Comparison of ENCODE assay signal across 29 cellular contexts in the genomic region with DNA sequence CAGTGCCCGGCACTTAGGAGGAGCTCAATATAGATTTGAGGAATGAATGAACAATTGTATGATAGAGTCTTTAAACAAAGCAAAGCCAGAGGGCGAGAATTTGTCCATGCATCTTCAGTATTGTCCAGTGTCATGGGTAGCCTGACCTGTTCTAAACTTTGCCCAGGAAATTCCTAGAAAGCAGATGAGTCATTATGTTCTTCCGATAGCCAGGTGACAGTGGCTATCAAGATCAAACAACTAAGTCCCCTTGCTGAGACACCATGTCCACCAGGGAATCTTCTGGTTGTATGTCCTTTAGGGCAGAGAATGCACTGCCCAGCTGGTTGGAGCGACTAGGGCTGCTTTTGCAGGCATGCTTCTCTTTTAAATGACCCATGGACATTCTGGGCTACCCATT. TPM values are rescaled to one million over a fixed set of nuclear protein-coding genes. Genes with fewer than 3 reads are reported as not detected.
"Had no signal": no experiment of that assay in that cellular context is flagged by ENCODE, and none has a peak within 500 bp of the region (broad histone marks: within the 10 kb centered on the region; RNA-seq: fewer than 3 reads in every experiment).

No MANE protein-coding gene starts in this region.

- H3K36me3 Mint-ChIP-seq: activated naive CD4-positive, alpha-beta T cell treated with anti-CD3 and anti-CD28 coated beads, Interleukin-2, amount 50 U/mL, for 24 hours; activated naive CD8-positive, alpha-beta T cell treated with anti-CD3 and anti-CD28 coated beads, Interleukin-2, amount 10 ng/mL, durations not matched to agents 7 days and 5 days had no signal

- H3K4me1 Mint-ChIP-seq: activated CD4-positive, alpha-beta T cell treated with anti-CD3 and anti-CD28 coated beads, Interleukin-2, amount 10 ng/mL, durations not matched to agents 24 days and 14 days; activated naive CD4-positive, alpha-beta T cell treated with anti-CD3 and anti-CD28 coated beads, Interleukin-2, amount 50 U/mL, for 24 hours; activated T-helper 17 cell treated with anti-CD3 and anti-CD28 coated beads, Interleukin-2, amount 50 U/mL, for 72 hours; central memory CD8-positive, alpha-beta T cell had no signal

- H3K4me3 ChIP-seq: ascending aorta, cardiac muscle cell, MG63 had no signal

- H3K36me3 ChIP-seq: ascending aorta, cardiac muscle cell, MG63 had no signal

- H3K27me3 ChIP-seq: ascending aorta, cardiac muscle cell had no signal

- H3K27ac Mint-ChIP-seq: activated CD4-positive, alpha-beta T cell treated with anti-CD3 and anti-CD28 coated beads, Interleukin-2, amount 10 ng/mL, durations not matched to agents 24 days and 14 days; activated CD8-positive, alpha-beta T cell treated with anti-CD3 and anti-CD28 coated beads for 36 hours; activated naive CD4-positive, alpha-beta T cell treated with anti-CD3 and anti-CD28 coated beads, Interleukin-2, amount 50 U/mL, for 24 hours; activated naive CD8-positive, alpha-beta T cell treated with anti-CD3 and anti-CD28 coated beads, Interleukin-2, amount 10 ng/mL, durations not matched to agents 7 days and 5 days; activated T-cell treated with anti-CD3 and anti-CD28 coated beads, Interleukin-2, amount 50 U/mL, for 72 hours; activated T-helper 17 cell treated with anti-CD3 and anti-CD28 coated beads, Interleukin-2, amount 50 U/mL, for 72 hours; T-helper 1 cell treated with Interleukin-12 subunit alpha and Interleukin-12 subunit beta and Interleukin-4 antibody, amounts not matched to agents 30 μg/mL and 1 μg/mL, for 36 hours; T-helper 2 cell treated with Interferon-gamma antibody and Interleukin-4, amounts not matched to agents 5 μg/mL and 100 μg/mL, for 36 hours had no signal

- H3K4me1 ChIP-seq: ascending aorta had no signal

- H3K27ac ChIP-seq: ascending aorta, cardiac muscle cell had no signal

- DNase-seq: activated CD4-positive, alpha-beta T cell treated with anti-CD3 and anti-CD28 coated beads, Interleukin-2, amount 10 ng/mL, durations not matched to agents 24 days and 14 days; activated CD4-positive, alpha-beta T cell treated with anti-CD3 and anti-CD28 coated beads, Interleukin-2, amount 50 U/mL, for 4 hours; activated CD8-positive, alpha-beta T cell treated with anti-CD3 and anti-CD28 coated beads for 36 hours; activated effector memory CD4-positive, alpha-beta T cell treated with anti-CD3 and anti-CD28 coated beads, Interleukin-2, amount 50 U/mL, for 16 hours; activated naive CD4-positive, alpha-beta T cell treated with Interleukin-2 at 50 U/mL for 16 hours; activated naive CD8-positive, alpha-beta T cell treated with anti-CD3 and anti-CD28 coated beads, Interleukin-2, amount 10 ng/mL, durations not matched to agents 7 days and 5 days; activated T-cell treated with anti-CD3 and anti-CD28 coated beads, Interleukin-2, amount 50 U/mL, for 1 hour; activated T-cell treated with anti-CD3 and anti-CD28 coated beads, Interleukin-2, amount 50 U/mL, for 72 hours; amygdala; MG63; NCI-H1092; NCI-H1436 treated with DMSO at 0.1 percent for 48 hours; NCI-H1694 treated with DMSO at 0.1 percent for 48 hours; NCI-H2029; NCI-H345; NCI-H524 treated with DMSO at 0.1 percent for 48 hours; PC-3; Right ventricle myocardium superior; SW 1271 had no signal

- H3K4me3 Mint-ChIP-seq: activated CD4-positive, alpha-beta T cell treated with anti-CD3 and anti-CD28 coated beads, Interleukin-2, amount 10 ng/mL, durations not matched to agents 24 days and 14 days; activated CD8-positive, alpha-beta T cell treated with anti-CD3 and anti-CD28 coated beads for 36 hours; activated naive CD4-positive, alpha-beta T cell treated with anti-CD3 and anti-CD28 coated beads, Interleukin-2, amount 50 U/mL, for 24 hours; activated naive CD8-positive, alpha-beta T cell treated with anti-CD3 and anti-CD28 coated beads, Interleukin-2, amount 10 ng/mL, durations not matched to agents 7 days and 5 days; activated T-cell treated with anti-CD3 and anti-CD28 coated beads, Interleukin-2, amount 50 U/mL, for 72 hours; activated T-helper 17 cell treated with anti-CD3 and anti-CD28 coated beads, Interleukin-2, amount 50 U/mL, for 72 hours; central memory CD8-positive, alpha-beta T cell; T-helper 1 cell treated with Interleukin-12 subunit alpha and Interleukin-12 subunit beta and Interleukin-4 antibody, amounts not matched to agents 30 μg/mL and 1 μg/mL, for 36 hours; T-helper 2 cell treated with Interferon-gamma antibody and Interleukin-4, amounts not matched to agents 5 μg/mL and 100 μg/mL, for 36 hours had no signal

- ATAC-seq: activated CD8-positive, alpha-beta T cell treated with anti-CD3 and anti-CD28 coated beads for 36 hours; activated T-cell treated with anti-CD3 and anti-CD28 coated beads, Interleukin-2, amount 50 U/mL, for 72 hours; activated T-helper 17 cell treated with anti-CD3 and anti-CD28 coated beads, Interleukin-2, amount 50 U/mL, for 72 hours; PC-3 had no signal

- H3K9me3 Mint-ChIP-seq: activated CD4-positive, alpha-beta T cell treated with anti-CD3 and anti-CD28 coated beads, Interleukin-2, amount 10 ng/mL, durations not matched to agents 24 days and 14 days; activated CD8-positive, alpha-beta T cell treated with anti-CD3 and anti-CD28 coated beads for 36 hours; activated naive CD4-positive, alpha-beta T cell treated with anti-CD3 and anti-CD28 coated beads, Interleukin-2, amount 50 U/mL, for 24 hours; activated naive CD8-positive, alpha-beta T cell treated with anti-CD3 and anti-CD28 coated beads, Interleukin-2, amount 10 ng/mL, durations not matched to agents 7 days and 5 days; activated T-cell treated with anti-CD3 and anti-CD28 coated beads, Interleukin-2, amount 50 U/mL, for 72 hours; activated T-helper 17 cell treated with anti-CD3 and anti-CD28 coated beads, Interleukin-2, amount 50 U/mL, for 72 hours; central memory CD8-positive, alpha-beta T cell; T-helper 1 cell treated with Interleukin-12 subunit alpha and Interleukin-12 subunit beta and Interleukin-4 antibody, amounts not matched to agents 30 μg/mL and 1 μg/mL, for 36 hours; T-helper 2 cell treated with Interferon-gamma antibody and Interleukin-4, amounts not matched to agents 5 μg/mL and 100 μg/mL, for 36 hours had no signal

- H3K9me3 ChIP-seq: ascending aorta, MG63 had no signal

RNA-seq across cellular contexts. Expression of a gene that starts 1.8 kb away (rescaled TPM):
- total RNA-seq: activated CD4-positive, alpha-beta T cell treated with anti-CD3 and anti-CD28 coated beads, Interleukin-2, amount 10 ng/mL, durations not matched to agents 24 days and 14 days; activated CD8-positive, alpha-beta memory T cell treated with anti-CD3 and anti-CD28 coated beads for 36 hours; activated CD8-positive, alpha-beta T cell treated with anti-CD3 and anti-CD28 coated beads for 36 hours; activated naive CD8-positive, alpha-beta T cell treated with anti-CD3 and anti-CD28 coated beads, Interleukin-2, amount 10 ng/mL, durations not matched to agents 7 days and 5 days; activated T-cell treated with anti-CD3 and anti-CD28 coated beads, Interleukin-2, amount 50 U/mL, for 72 hours; activated T-helper 17 cell treated with anti-CD3 and anti-CD28 coated beads, Interleukin-2, amount 50 U/mL, for 72 hours; ascending aorta; chondrocyte; PC-3 had no signal

RNA-seq across cellular contexts. Expression of a gene that starts 58.1 kb away (rescaled TPM):
- total RNA-seq: activated CD4-positive, alpha-beta T cell treated with anti-CD3 and anti-CD28 coated beads, Interleukin-2, amount 10 ng/mL, durations not matched to agents 24 days and 14 days; activated CD8-positive, alpha-beta memory T cell treated with anti-CD3 and anti-CD28 coated beads for 36 hours; activated CD8-positive, alpha-beta T cell treated with anti-CD3 and anti-CD28 coated beads for 36 hours; activated T-cell treated with anti-CD3 and anti-CD28 coated beads, Interleukin-2, amount 50 U/mL, for 72 hours; activated T-helper 17 cell treated with anti-CD3 and anti-CD28 coated beads, Interleukin-2, amount 50 U/mL, for 72 hours; ascending aorta; NCI-H460; PC-3 had no signal
